Comparison of ENCODE assay signal across 1 cellular context in the genomic region with DNA sequence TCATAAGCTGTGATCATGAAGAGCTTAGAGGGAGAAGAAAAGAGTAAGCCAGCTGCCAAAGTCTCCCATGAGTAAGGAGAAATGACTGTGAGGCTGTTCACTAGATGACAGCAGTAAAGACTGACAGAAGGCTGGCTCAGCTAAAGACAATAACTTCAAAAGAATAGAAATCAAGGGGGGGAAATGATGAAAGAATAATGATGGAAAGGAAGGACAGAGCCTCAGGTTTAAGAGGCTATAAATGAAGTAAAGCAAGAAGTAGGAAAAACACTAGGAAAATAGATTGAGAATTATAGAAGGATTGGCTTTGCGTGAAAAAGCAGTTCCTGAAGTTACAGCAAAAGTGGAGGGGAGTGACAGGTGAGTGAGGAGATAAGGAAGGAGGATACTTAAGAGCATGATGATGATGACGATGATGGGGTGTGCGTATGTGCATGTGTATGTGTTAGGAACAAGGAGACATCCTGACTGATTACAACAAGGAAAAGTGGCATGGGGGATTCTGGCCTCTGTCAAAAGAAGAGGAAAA.
TF ChIP-seq lines count a peak whose summit lies in the region.

No MANE protein-coding gene starts in this region.

TF ChIP-seq in HEK293, 187 proteins besides CTCF, POLR2A, EP300 and RAD21:
- TF ChIP-seq PRDM1 (tag by site-specific recombination; IDR thresholded peaks at IDR 0.05) (0 out of 2 replicates have a peak, but pooled peaks have one; percentile 11), ZNF76 (tag by site-specific recombination; IDR thresholded peaks at IDR 0.05; ENCODE audit: borderline replicate concordance, low read depth) (no peak)
